Comparison of ENCODE assay signal across 23 cellular contexts in the genomic region with DNA sequence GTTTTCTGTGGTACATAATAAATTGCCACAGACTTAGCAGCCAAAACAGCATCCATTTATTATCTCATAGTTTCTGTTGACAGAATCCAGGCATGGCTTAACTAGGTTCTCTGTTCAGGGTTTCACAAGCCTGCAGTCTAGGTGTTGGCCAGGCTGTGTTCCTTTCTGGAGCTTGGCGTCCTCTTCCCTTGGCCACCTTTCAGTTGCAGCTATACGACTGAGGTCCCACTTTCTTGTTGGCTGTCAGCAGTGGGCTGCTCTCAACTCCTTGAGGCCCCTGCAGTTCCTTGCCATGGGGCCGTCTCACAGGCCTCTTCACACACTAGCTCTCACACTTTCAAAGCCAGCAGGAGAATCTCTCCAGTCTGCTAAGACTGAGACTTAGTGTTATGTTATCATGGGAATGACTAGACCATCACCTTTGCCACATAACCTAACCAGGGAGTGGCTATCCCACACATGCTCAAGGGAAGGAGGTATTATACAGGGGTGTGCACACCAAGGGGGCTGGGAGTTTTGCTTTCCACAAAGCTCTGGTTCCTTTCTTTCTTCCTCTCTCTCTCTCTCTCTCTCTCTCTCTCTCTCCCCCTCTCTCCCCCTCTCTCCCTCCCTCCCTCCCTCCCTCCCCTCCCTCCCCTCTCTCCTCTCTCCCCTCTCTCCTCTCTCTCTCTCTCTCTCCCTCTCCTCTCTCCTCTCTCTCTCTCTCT.
"Had no signal": no experiment of that assay in that cellular context is flagged by ENCODE, and none has a peak within 500 bp of the region (broad histone marks: within the 10 kb centered on the region; RNA-seq: fewer than 3 reads in every experiment).

No MANE protein-coding gene starts in this region.

- H3K9ac ChIP-seq: parathyroid adenoma had no signal

- DNase-seq: activated effector memory CD4-positive, alpha-beta T cell treated with Interleukin-2 at 50 U/mL for 16 hours; activated naive CD4-positive, alpha-beta T cell treated with anti-CD3 and anti-CD28 coated beads, Interleukin-2, amount 50 U/mL, for 16 hours; activated T-cell treated with anti-CD3 and anti-CD28 coated beads, Interleukin-2, amount 50 U/mL, for 4 hours; central memory CD4-positive, alpha-beta T cell; colonic mucosa; foreskin fibroblast; heart right ventricle; islet precursor cell; left cardiac atrium; lower lobe of right lung; sigmoid colon; stimulated activated CD4-positive, alpha-beta T cell treated with anti-CD3 and anti-CD28 coated beads, Interleukin-2, amount 100 ng/mL, for 48 hours; stimulated activated CD8-positive, alpha-beta memory T cell treated with anti-CD3 and anti-CD28 coated beads, Interleukin-4, amount 100 ng/mL, for 48 hours; stimulated activated naive CD4-positive, alpha-beta T cell treated with Interleukin-2 at 50 U/mL for 16 hours; T1000 had no signal

- ATAC-seq: activated T-cell treated with anti-CD3 and anti-CD28 coated beads, Interleukin-2, amount 50 U/mL, for 4 hours; left cardiac atrium; lower lobe of right lung; natural killer cell treated with Interleukin-12 subunit alpha and Interleukin-12 subunit beta and Interleukin-15 and Interleukin-18, amount 100 ng/mL, for 72 hours; WTC11 had no signal

- H3K4me3 ChIP-seq: ascending aorta, colonic mucosa, heart right ventricle, lower lobe of right lung, sigmoid colon, thoracic aorta, vagina had no signal

- H3K9me3 ChIP-seq: ascending aorta, colonic mucosa, heart right ventricle, lower lobe of right lung, sigmoid colon, thoracic aorta, vagina had no signal

- H3K4me1 ChIP-seq: ascending aorta, colonic mucosa, lower lobe of right lung, parathyroid adenoma, sigmoid colon, vagina had no signal

- H3K9me3 Mint-ChIP-seq: activated T-cell treated with anti-CD3 and anti-CD28 coated beads, Interleukin-2, amount 50 U/mL, for 4 hours; natural killer cell treated with Interleukin-12 subunit alpha and Interleukin-12 subunit beta and Interleukin-15 and Interleukin-18, amount 100 ng/mL, for 72 hours; T-helper 1 cell treated with Interleukin-12 subunit alpha and Interleukin-12 subunit beta and Interleukin-4 antibody, amounts not matched to agents 30 μg/mL and 1 μg/mL, for 36 hours; type B pancreatic cell; WTC11 had no signal

- H3K4me3 Mint-ChIP-seq: activated T-cell treated with anti-CD3 and anti-CD28 coated beads, Interleukin-2, amount 50 U/mL, for 4 hours; natural killer cell treated with Interleukin-12 subunit alpha and Interleukin-12 subunit beta and Interleukin-15 and Interleukin-18, amount 100 ng/mL, for 72 hours; T-helper 1 cell treated with Interleukin-12 subunit alpha and Interleukin-12 subunit beta and Interleukin-4 antibody, amounts not matched to agents 30 μg/mL and 1 μg/mL, for 36 hours; type B pancreatic cell; WTC11 had no signal

- H3K27ac ChIP-seq: ascending aorta, colonic mucosa, heart right ventricle, lower lobe of right lung, parathyroid adenoma, sigmoid colon, thoracic aorta, vagina had no signal

- H3K4me1 Mint-ChIP-seq: WTC11 had no signal

- H2AFZ ChIP-seq: parathyroid adenoma had no signal

- H3K27me3 Mint-ChIP-seq: natural killer cell treated with Interleukin-12 subunit alpha and Interleukin-12 subunit beta and Interleukin-15 and Interleukin-18, amount 100 ng/mL, for 72 hours; type B pancreatic cell had no signal

- H3K27me3 ChIP-seq: ascending aorta, colonic mucosa, heart right ventricle, sigmoid colon, vagina had no signal

- H3K27ac Mint-ChIP-seq: natural killer cell treated with Interleukin-12 subunit alpha and Interleukin-12 subunit beta and Interleukin-15 and Interleukin-18, amount 100 ng/mL, for 72 hours; T-helper 1 cell treated with Interleukin-12 subunit alpha and Interleukin-12 subunit beta and Interleukin-4 antibody, amounts not matched to agents 30 μg/mL and 1 μg/mL, for 36 hours; type B pancreatic cell; WTC11 had no signal
